Comparison of ENCODE assay signal across 14 cellular contexts in genomic region chr15:67174446-67174845, GRCh38.
DNase-seq lines count a peak whose midpoint lies in the region; ATAC-seq, FAIRE-seq and TF ChIP-seq lines count a peak whose summit lies in the region.
"Had no signal": no experiment of that assay in that cellular context is flagged by ENCODE, and none has a peak within 500 bp of the region (broad histone marks: within the 10 kb centered on the region; RNA-seq: fewer than 3 reads in every experiment).

No MANE protein-coding gene starts in this region.

- peaks cover 28% of the 10 kb centered on the region for H3K4me1 Mint-ChIP-seq in activated naive CD8-positive, alpha-beta T cell treated with anti-CD3 and anti-CD28 coated beads for 36 hours

- no peaks in the 10 kb centered on the region for H3K9me3 ChIP-seq in A549
- H3K9me3 ChIP-seq: BLaER1 had no signal

- 78% methylated on average over 3 of the region's 3 CpGs for WGBS in A549 (ENCODE audit: missing lambda C conversion rate)

- DNase-seq in A549 (ENCODE audit: low read depth in 1 of 2, low spot score in 1 of 2) (no peak), GM12891 (ENCODE audit: insufficient read length, low spot score) (no peak), mesenteric fat pad (ENCODE audit: low spot score) (peak; percentile 45), GM19240 (ENCODE audit: insufficient read length, low spot score) (no peak)
- no peak for DNase-seq in activated naive CD8-positive, alpha-beta T cell treated with anti-CD3 and anti-CD28 coated beads for 36 hours
- DNase-seq: activated CD8-positive, alpha-beta memory T cell treated with anti-CD3 and anti-CD28 coated beads for 24 hours; NCI-H2081 treated with DMSO at 0.1 percent for 48 hours had no signal

- FAIRE-seq in A549 (lab: Jason Lieb, UNC) (no peak), GM12891 (lab: Jason Lieb, UNC) (no peak)
- FAIRE-seq: endometrium had no signal

- H3K4me3 Mint-ChIP-seq in activated naive CD8-positive, alpha-beta T cell treated with anti-CD3 and anti-CD28 coated beads for 36 hours, result no peak overlapping the region

- H3K4me3 ChIP-seq in A549, result no peak overlapping the region; the same call in 2 of the 3 replicates
- H3K4me3 ChIP-seq: BLaER1, lung had no signal

- peak; percentile 0 to 13; a peak in 2 of 6 replicates for ATAC-seq in A549
- no peak for ATAC-seq in GM21717 (IDR thresholded peaks at IDR 0.05; ENCODE audit: unreplicated experiment)
- no peak for ATAC-seq in GM19397 (IDR thresholded peaks at IDR 0.05; ENCODE audit: unreplicated experiment)
- ATAC-seq in SK-N-SH treated with all-trans-retinoic acid at 6 μM for 48 hours, result no peak

- CTCF ChIA-PET in A549 (lab: Yijun Ruan, JAX), result interaction anchor here (0.6 to 1.4 kb wide), 7 partner anchors 9 to 228 kb away, joined by 3 to 4 read pairs (median 3); no protein-coding TSS in a partner anchor

- H3K4me1 ChIP-seq in A549, result peaks cover 94% of the 10 kb centered on the region

- TF ChIP-seq POLR2A in A549 (IDR thresholded peaks at IDR 0.05; ENCODE audit: low read length) (no peak), GM12891 (IDR thresholded peaks at IDR 0.05; ENCODE audit: low read depth, low read length) (no peak)

- no peak for TF ChIP-seq RAD21 in A549 (conservative IDR thresholded peaks at IDR 0.05 in 1 of 2, IDR thresholded peaks at IDR 0.05 in 1 of 2)

- H3K27me3 Mint-ChIP-seq in activated naive CD8-positive, alpha-beta T cell treated with anti-CD3 and anti-CD28 coated beads for 36 hours, result no peaks in the 10 kb centered on the region

- H3K27ac Mint-ChIP-seq in activated naive CD8-positive, alpha-beta T cell treated with anti-CD3 and anti-CD28 coated beads for 36 hours, result peak overlapping the region; percentile 64

- TF ChIP-seq EP300 in A549 (IDR thresholded peaks at IDR 0.05), result no peak

- no peak for TF ChIP-seq CTCF in A549 (IDR thresholded peaks at IDR 0.05)

- peaks cover 18% of the 10 kb centered on the region for H3K36me3 Mint-ChIP-seq in activated naive CD8-positive, alpha-beta T cell treated with anti-CD3 and anti-CD28 coated beads for 36 hours

- no peaks in the 10 kb centered on the region for H3K9me3 Mint-ChIP-seq in activated naive CD8-positive, alpha-beta T cell treated with anti-CD3 and anti-CD28 coated beads for 36 hours

- peak overlapping the region; percentile 65 for H3K4me2 ChIP-seq in A549
- H3K4me2 ChIP-seq: BLaER1 had no signal

- peak overlapping the region; percentile 74 to 84 for H3K27ac ChIP-seq in A549
- H3K27ac ChIP-seq: BLaER1, parathyroid adenoma had no signal

- POLR2A ChIA-PET in A549 (lab: Yijun Ruan, JAX), result interaction anchor here (0.5 to 1.4 kb wide), 5 partner anchors 10 to 228 kb away, joined by 3 to 4 read pairs (median 4); no protein-coding TSS in a partner anchor

TF ChIP-seq in A549, 52 proteins besides CTCF, POLR2A, EP300 and RAD21 (continues in another document):
- TF ChIP-seq HES2 (IDR thresholded peaks at IDR 0.05) (no peak), E2F6 (IDR thresholded peaks at IDR 0.05; ENCODE audit: borderline replicate concordance, low read depth) (no peak), RARB (CRISPR knock-in tag; IDR thresholded peaks at IDR 0.05) (no peak), USF2 (IDR thresholded peaks at IDR 0.05) (no peak), MAFK (IDR thresholded peaks at IDR 0.05; ENCODE audit: partially characterized antibody) (no peak), FOSB (CRISPR knock-in tag; IDR thresholded peaks at IDR 0.05) (no peak), MYC (IDR thresholded peaks at IDR 0.05; ENCODE audit: borderline replicate concordance, low read length) (no peak), EHF (CRISPR knock-in tag; IDR thresholded peaks at IDR 0.05) (no peak), HOXB5 (CRISPR knock-in tag; IDR thresholded peaks at IDR 0.05) (no peak), SMC3 (IDR thresholded peaks at IDR 0.05) (no peak), PHF8 (IDR thresholded peaks at IDR 0.05; ENCODE audit: borderline replicate concordance, low read depth) (no peak)

TF ChIP-seq in GM12891, 5 proteins besides CTCF, POLR2A, EP300 and RAD21:
- TF ChIP-seq SPI1 (IDR thresholded peaks at IDR 0.05; ENCODE audit: low read depth, low read length), result 0 out of 2 replicates have a peak, but pooled peaks have one; percentile 14
- TF ChIP-seq POLR2AphosphoS5 (IDR thresholded peaks at IDR 0.05; ENCODE audit: low read depth, low read length), result no peak
- no peak for TF ChIP-seq POU2F2 (IDR thresholded peaks at IDR 0.05; ENCODE audit: low read depth, low read length)
- no peak for TF ChIP-seq PAX5 (IDR thresholded peaks at IDR 0.05; ENCODE audit: insufficient read depth, low read length, severe bottlenecking)
- TF ChIP-seq TAF1 (IDR thresholded peaks at IDR 0.05; ENCODE audit: low read depth, low read length), result no peak

TF ChIP-seq in SK-N-SH treated with all-trans-retinoic acid at 6 μM for 48 hours, 23 proteins besides CTCF, POLR2A, EP300 and RAD21:
- TF ChIP-seq TSHZ2 (CRISPR knock-in tag; IDR thresholded peaks at IDR 0.05), result no peak
- no peak for TF ChIP-seq PPARA (CRISPR knock-in tag; IDR thresholded peaks at IDR 0.05; ENCODE audit: borderline replicate concordance)
- no peak for TF ChIP-seq CSRNP3 (CRISPR knock-in tag; IDR thresholded peaks at IDR 0.05)
- TF ChIP-seq ZC3H10 (CRISPR knock-in tag; IDR thresholded peaks at IDR 0.05), result no peak
- TF ChIP-seq ZNF8 (CRISPR knock-in tag; IDR thresholded peaks at IDR 0.05), result no peak
- TF ChIP-seq ZFP3 (CRISPR knock-in tag; IDR thresholded peaks at IDR 0.05), result no peak
- no peak for TF ChIP-seq TCF4 (CRISPR knock-in tag; IDR thresholded peaks at IDR 0.05; ENCODE audit: borderline replicate concordance)
- no peak for TF ChIP-seq BACH2 (CRISPR knock-in tag; IDR thresholded peaks at IDR 0.05; ENCODE audit: borderline replicate concordance)
- TF ChIP-seq RARB (CRISPR knock-in tag; IDR thresholded peaks at IDR 0.05), result no peak
- TF ChIP-seq PATZ1 (CRISPR knock-in tag; IDR thresholded peaks at IDR 0.05; ENCODE audit: borderline replicate concordance), result no peak
- TF ChIP-seq POU6F1 (CRISPR knock-in tag; IDR thresholded peaks at IDR 0.05; ENCODE audit: borderline replicate concordance, low read depth), result no peak

Comparison
In these comparisons a context has a peak if more than half of its experiments do, and no peak if none do; other contexts are left out.
1. ATAC-seq: peak in A549 (2 of 2); none in GM21717 (single experiment), GM19397 (single experiment) and SK-N-SH treated with all-trans-retinoic acid at 6 μM for 48 hours (single experiment).